ENCODE assay signal across 23 cellular contexts in the genomic region with DNA sequence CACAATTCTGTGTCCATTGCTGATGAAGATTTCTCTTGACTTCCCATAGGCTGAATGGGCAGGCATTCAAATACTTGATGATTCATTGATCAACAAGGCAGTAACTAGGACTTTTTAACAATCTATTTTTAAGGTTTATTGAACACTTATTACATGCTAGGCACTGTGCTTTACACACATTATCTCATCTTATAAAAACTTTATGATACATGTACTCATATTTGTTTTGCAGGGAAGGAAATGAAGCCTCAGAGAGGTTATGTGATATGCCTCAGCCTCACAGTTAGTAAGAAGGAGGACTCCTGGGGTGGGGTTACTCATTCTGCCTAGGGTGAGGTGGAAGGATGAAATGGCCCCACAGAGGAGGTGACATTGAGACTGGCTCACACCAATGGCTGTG. TPM values are rescaled to one million over a fixed set of nuclear protein-coding genes. Genes with fewer than 3 reads are reported as not detected.
DNase-seq lines count a peak whose midpoint lies in the region; ATAC-seq and TF ChIP-seq lines count a peak whose summit lies in the region.
"Had no signal": no experiment of that assay in that cellular context is flagged by ENCODE, and none has a peak within 500 bp of the region (broad histone marks: within the 10 kb centered on the region; RNA-seq: fewer than 3 reads in every experiment).

No MANE protein-coding gene starts in this region.

- no peak overlapping the region for H3K27ac Mint-ChIP-seq in activated T-cell treated with anti-CD3 and anti-CD28 coated beads, Interleukin-2, amount 50 U/mL, for 24 hours
- no peak overlapping the region for H3K27ac Mint-ChIP-seq in endodermal cell
- peak overlapping the region in 1 of 2 donors; percentile 12 for H3K27ac Mint-ChIP-seq in stimulated activated naive CD8-positive, alpha-beta T cell treated with anti-CD3 and anti-CD28 coated beads, Interleukin-15, amount 100 ng/mL, for 72 hours
- H3K27ac Mint-ChIP-seq: activated naive CD8-positive, alpha-beta T cell; memory B cell had no signal

- H3K27me3 ChIP-seq in endodermal cell (ENCODE audit: control insufficient read depth, insufficient read depth, low read length, poor library complexity, severe bottlenecking) = no peaks in the 10 kb centered on the region
- H3K27me3 ChIP-seq: BLaER1, dorsolateral prefrontal cortex, heart left ventricle had no signal

- H3K4me1 ChIP-seq in endodermal cell (ENCODE audit: control insufficient read depth, insufficient read depth, low read length) = no peaks in the 10 kb centered on the region

- H3K36me3 Mint-ChIP-seq in activated T-cell treated with anti-CD3 and anti-CD28 coated beads, Interleukin-2, amount 50 U/mL, for 4 hours (ENCODE audit: insufficient read depth) = no peaks in the 10 kb centered on the region
- no peaks in the 10 kb centered on the region for H3K36me3 Mint-ChIP-seq in activated T-cell treated with anti-CD3 and anti-CD28 coated beads, Interleukin-2, amount 50 U/mL, for 24 hours (ENCODE audit: low read depth)
- no peaks in the 10 kb centered on the region for H3K36me3 Mint-ChIP-seq in endodermal cell (ENCODE audit: low read depth)
- H3K36me3 Mint-ChIP-seq: activated naive CD8-positive, alpha-beta T cell; memory B cell had no signal

- no peak for DNase-seq in activated T-cell treated with anti-CD3 and anti-CD28 coated beads, Interleukin-2, amount 50 U/mL, for 4 hours
- DNase-seq in activated T-cell treated with anti-CD3 and anti-CD28 coated beads, Interleukin-2, amount 50 U/mL, for 24 hours = no peak
- peak; percentile 72 for DNase-seq in HT1080 (ENCODE audit: low read depth)
- DNase-seq in endodermal cell = peak; percentile 26
- DNase-seq in stimulated activated naive CD8-positive, alpha-beta T cell treated with anti-CD3 and anti-CD28 coated beads, Interleukin-15, amount 100 ng/mL, for 72 hours = no peak
- DNase-seq in hippocampal formation (lab: John Stamatoyannopoulos, UW) = no peak
- DNase-seq in NCI-H2227 treated with DMSO at 0.1 percent for 48 hours (lab: John Stamatoyannopoulos, UW) = no peak
- DNase-seq: DMS79, dorsolateral prefrontal cortex, heart left ventricle, left cardiac atrium, NCI-H1092, NCI-H2029, NCI-H226, nucleus accumbens, OCI-M1, Right ventricle myocardium superior, WERI-Rb-1 had no signal

- H3K36me3 ChIP-seq in endodermal cell (ENCODE audit: control insufficient read depth, insufficient read depth, low read length) = no peaks in the 10 kb centered on the region
- H3K36me3 ChIP-seq: BLaER1, heart left ventricle, WERI-Rb-1 had no signal

- ATAC-seq in activated T-cell treated with anti-CD3 and anti-CD28 coated beads, Interleukin-2, amount 50 U/mL, for 4 hours = peak; percentile 41 to 54
- ATAC-seq in stimulated activated naive CD8-positive, alpha-beta T cell treated with anti-CD3 and anti-CD28 coated beads, Interleukin-15, amount 100 ng/mL, for 72 hours = peak; percentile 43
- ATAC-seq in HG02970 (IDR thresholded peaks at IDR 0.05; ENCODE audit: low FRiP score, unreplicated experiment) = no peak
- ATAC-seq: GM12878, heart left ventricle, left cardiac atrium had no signal

- no peaks in the 10 kb centered on the region for H3K9me3 Mint-ChIP-seq in activated T-cell treated with anti-CD3 and anti-CD28 coated beads, Interleukin-2, amount 50 U/mL, for 4 hours
- no peaks in the 10 kb centered on the region for H3K9me3 Mint-ChIP-seq in activated T-cell treated with anti-CD3 and anti-CD28 coated beads, Interleukin-2, amount 50 U/mL, for 24 hours
- H3K9me3 Mint-ChIP-seq in endodermal cell = no peaks in the 10 kb centered on the region
- H3K9me3 Mint-ChIP-seq in stimulated activated naive CD8-positive, alpha-beta T cell treated with anti-CD3 and anti-CD28 coated beads, Interleukin-15, amount 100 ng/mL, for 72 hours = no peaks in the 10 kb centered on the region
- H3K9me3 Mint-ChIP-seq: memory B cell had no signal

- peaks cover 15% of the 10 kb centered on the region for H3K4me1 Mint-ChIP-seq in activated T-cell treated with anti-CD3 and anti-CD28 coated beads, Interleukin-2, amount 50 U/mL, for 4 hours (ENCODE audit: low read depth)
- H3K4me1 Mint-ChIP-seq in activated T-cell treated with anti-CD3 and anti-CD28 coated beads, Interleukin-2, amount 50 U/mL, for 24 hours (ENCODE audit: low read depth) = peaks cover 22% of the 10 kb centered on the region
- peaks cover 14% of the 10 kb centered on the region for H3K4me1 Mint-ChIP-seq in endodermal cell
- peaks cover 19% of the 10 kb centered on the region for H3K4me1 Mint-ChIP-seq in stimulated activated naive CD8-positive, alpha-beta T cell treated with anti-CD3 and anti-CD28 coated beads, Interleukin-15, amount 100 ng/mL, for 72 hours

- no peak overlapping the region for H3K9ac ChIP-seq in endodermal cell (ENCODE audit: extremely low read depth, low read length, poor library complexity, severe bottlenecking)
- H3K9ac ChIP-seq: BLaER1 had no signal

- H3K27ac ChIP-seq in endodermal cell (ENCODE audit: low read depth, low read length) = no peak overlapping the region
- H3K27ac ChIP-seq: BLaER1, dorsolateral prefrontal cortex, heart left ventricle, WERI-Rb-1 had no signal

- no peaks in the 10 kb centered on the region for H3K9me3 ChIP-seq in endodermal cell (ENCODE audit: control insufficient read depth, low read length)
- H3K9me3 ChIP-seq: BLaER1, heart left ventricle had no signal

- no peak for TF ChIP-seq CTCF in endodermal cell (conservative IDR thresholded peaks at IDR 0.05)

- no peak overlapping the region for H3K4me3 Mint-ChIP-seq in activated T-cell treated with anti-CD3 and anti-CD28 coated beads, Interleukin-2, amount 50 U/mL, for 4 hours
- no peak overlapping the region for H3K4me3 Mint-ChIP-seq in activated T-cell treated with anti-CD3 and anti-CD28 coated beads, Interleukin-2, amount 50 U/mL, for 24 hours
- H3K4me3 Mint-ChIP-seq in endodermal cell = no peak overlapping the region
- H3K4me3 Mint-ChIP-seq in stimulated activated naive CD8-positive, alpha-beta T cell treated with anti-CD3 and anti-CD28 coated beads, Interleukin-15, amount 100 ng/mL, for 72 hours = no peak overlapping the region
- H3K4me3 Mint-ChIP-seq: activated naive CD8-positive, alpha-beta T cell; memory B cell had no signal

- H3K27me3 Mint-ChIP-seq in activated T-cell treated with anti-CD3 and anti-CD28 coated beads, Interleukin-2, amount 50 U/mL, for 4 hours (ENCODE audit: low read depth) = peaks cover 8% of the 10 kb centered on the region
- peaks cover 5% of the 10 kb centered on the region for H3K27me3 Mint-ChIP-seq in activated T-cell treated with anti-CD3 and anti-CD28 coated beads, Interleukin-2, amount 50 U/mL, for 24 hours
- H3K27me3 Mint-ChIP-seq in endodermal cell (ENCODE audit: insufficient read depth) = no peaks in the 10 kb centered on the region
- H3K27me3 Mint-ChIP-seq in stimulated activated naive CD8-positive, alpha-beta T cell treated with anti-CD3 and anti-CD28 coated beads, Interleukin-15, amount 100 ng/mL, for 72 hours = peaks cover 7% of the 10 kb centered on the region
- H3K27me3 Mint-ChIP-seq: activated naive CD8-positive, alpha-beta T cell had no signal

- no peak overlapping the region for H3K4me3 ChIP-seq in endodermal cell (ENCODE audit: low read length)
- H3K4me3 ChIP-seq: BLaER1, dorsolateral prefrontal cortex, GM12878, heart left ventricle had no signal

RNA-seq across cellular contexts. Expression of gene EMP1, which starts 12.9 kb away (rescaled TPM):
- 10 to 100 TPM in 2 of 3 donors, 1 to 10 TPM in 1; 8.9 to 22.5 (median 17.2) TPM for total RNA-seq in activated T-cell treated with anti-CD3 and anti-CD28 coated beads, Interleukin-2, amount 50 U/mL, for 4 hours
- 58.8 and 248 TPM in 2 replicates for total RNA-seq in HT1080 (2014; rRNA removed; shearing (Covaris generic))
- polyA plus RNA-seq in HT1080 (2015; cell fraction: cytosol; rRNA removed) = 380 and 384 TPM in 2 replicates
- 358 and 396 TPM in 2 replicates for polyA plus RNA-seq in HT1080 (2015; cell fraction: nucleus; rRNA removed)
- under 1 TPM; 0.58 to 0.59 TPM for total RNA-seq in endodermal cell
- polyA plus RNA-seq in endodermal cell (2013, experiment 1 of 2) = 8.4 TPM
- polyA plus RNA-seq in endodermal cell (2013, experiment 2 of 2) = 11.8 TPM

Comparison
In these comparisons a context has a peak if more than half of its experiments do, and no peak if none do; other contexts are left out.
1. DNase-seq: peak in HT1080 (single experiment) and endodermal cell (single experiment); none in activated T-cell treated with anti-CD3 and anti-CD28 coated beads, Interleukin-2, amount 50 U/mL, for 4 hours (single experiment), activated T-cell treated with anti-CD3 and anti-CD28 coated beads, Interleukin-2, amount 50 U/mL, for 24 hours (single experiment), stimulated activated naive CD8-positive, alpha-beta T cell treated with anti-CD3 and anti-CD28 coated beads, Interleukin-15, amount 100 ng/mL, for 72 hours (0 of 2), hippocampal formation (0 of 2) and NCI-H2227 treated with DMSO at 0.1 percent for 48 hours (single experiment).